In the genomic region with DNA sequence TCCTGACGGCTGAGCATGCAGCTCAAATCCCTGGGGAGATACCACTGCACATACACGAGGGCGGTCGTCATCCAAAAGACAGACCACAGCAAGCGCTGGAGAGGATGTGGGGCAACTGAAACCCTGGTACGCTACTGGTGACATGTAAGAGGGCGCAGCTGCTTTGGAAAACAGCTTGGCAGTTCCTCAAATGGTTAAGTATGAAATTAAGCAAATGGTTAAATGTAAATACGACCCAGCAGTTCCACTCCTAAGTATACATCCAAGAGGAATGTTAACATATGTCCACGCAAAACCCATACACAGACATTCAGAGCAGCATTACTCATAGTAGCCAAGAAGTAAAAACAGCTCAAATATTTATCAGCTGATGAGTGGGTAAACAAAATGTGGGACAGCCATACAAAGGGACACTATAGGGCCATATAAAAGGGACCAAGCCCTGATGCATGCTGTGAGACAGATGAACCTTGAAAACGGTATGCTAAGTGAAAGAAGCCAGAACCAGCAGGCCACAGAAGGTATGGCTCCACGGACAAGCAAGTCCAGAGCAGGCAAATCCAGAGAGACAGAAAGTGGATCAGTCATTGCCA, we compare ENCODE assay signal across 2 cellular contexts.
TF ChIP-seq lines count a peak whose summit lies in the region.

No MANE protein-coding gene starts in this region.

TF ChIP-seq in GM23338, 12 proteins besides CTCF, POLR2A, EP300 and RAD21:
- TF ChIP-seq ZNF114 (CRISPR knock-in tag; IDR thresholded peaks at IDR 0.05) (no peak), EZH2 (IDR thresholded peaks at IDR 0.05; ENCODE audit: low read depth, unreplicated experiment) (no peak), ZNF331 (CRISPR knock-in tag; IDR thresholded peaks at IDR 0.05; ENCODE audit: low read depth) (no peak), STAT1 (IDR thresholded peaks at IDR 0.05; ENCODE audit: unreplicated experiment) (no peak), JUNB (IDR thresholded peaks at IDR 0.05; ENCODE audit: unreplicated experiment) (no peak), EZH2phosphoT487 (IDR thresholded peaks at IDR 0.05; ENCODE audit: unreplicated experiment) (no peak)
- TF ChIP-seq, protein P1, sequence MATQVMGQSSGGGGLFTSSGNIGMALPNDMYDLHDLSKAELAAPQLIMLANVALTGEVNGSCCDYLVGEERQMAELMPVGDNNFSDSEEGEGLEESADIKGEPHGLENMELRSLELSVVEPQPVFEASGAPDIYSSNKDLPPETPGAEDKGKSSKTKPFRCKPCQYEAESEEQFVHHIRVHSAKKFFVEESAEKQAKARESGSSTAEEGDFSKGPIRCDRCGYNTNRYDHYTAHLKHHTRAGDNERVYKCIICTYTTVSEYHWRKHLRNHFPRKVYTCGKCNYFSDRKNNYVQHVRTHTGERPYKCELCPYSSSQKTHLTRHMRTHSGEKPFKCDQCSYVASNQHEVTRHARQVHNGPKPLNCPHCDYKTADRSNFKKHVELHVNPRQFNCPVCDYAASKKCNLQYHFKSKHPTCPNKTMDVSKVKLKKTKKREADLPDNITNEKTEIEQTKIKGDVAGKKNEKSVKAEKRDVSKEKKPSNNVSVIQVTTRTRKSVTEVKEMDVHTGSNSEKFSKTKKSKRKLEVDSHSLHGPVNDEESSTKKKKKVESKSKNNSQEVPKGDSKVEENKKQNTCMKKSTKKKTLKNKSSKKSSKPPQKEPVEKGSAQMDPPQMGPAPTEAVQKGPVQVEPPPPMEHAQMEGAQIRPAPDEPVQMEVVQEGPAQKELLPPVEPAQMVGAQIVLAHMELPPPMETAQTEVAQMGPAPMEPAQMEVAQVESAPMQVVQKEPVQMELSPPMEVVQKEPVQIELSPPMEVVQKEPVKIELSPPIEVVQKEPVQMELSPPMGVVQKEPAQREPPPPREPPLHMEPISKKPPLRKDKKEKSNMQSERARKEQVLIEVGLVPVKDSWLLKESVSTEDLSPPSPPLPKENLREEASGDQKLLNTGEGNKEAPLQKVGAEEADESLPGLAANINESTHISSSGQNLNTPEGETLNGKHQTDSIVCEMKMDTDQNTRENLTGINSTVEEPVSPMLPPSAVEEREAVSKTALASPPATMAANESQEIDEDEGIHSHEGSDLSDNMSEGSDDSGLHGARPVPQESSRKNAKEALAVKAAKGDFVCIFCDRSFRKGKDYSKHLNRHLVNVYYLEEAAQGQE (IDR thresholded peaks at IDR 0.05; ENCODE audit: unreplicated experiment): no peak
- TF ChIP-seq, protein P2, sequence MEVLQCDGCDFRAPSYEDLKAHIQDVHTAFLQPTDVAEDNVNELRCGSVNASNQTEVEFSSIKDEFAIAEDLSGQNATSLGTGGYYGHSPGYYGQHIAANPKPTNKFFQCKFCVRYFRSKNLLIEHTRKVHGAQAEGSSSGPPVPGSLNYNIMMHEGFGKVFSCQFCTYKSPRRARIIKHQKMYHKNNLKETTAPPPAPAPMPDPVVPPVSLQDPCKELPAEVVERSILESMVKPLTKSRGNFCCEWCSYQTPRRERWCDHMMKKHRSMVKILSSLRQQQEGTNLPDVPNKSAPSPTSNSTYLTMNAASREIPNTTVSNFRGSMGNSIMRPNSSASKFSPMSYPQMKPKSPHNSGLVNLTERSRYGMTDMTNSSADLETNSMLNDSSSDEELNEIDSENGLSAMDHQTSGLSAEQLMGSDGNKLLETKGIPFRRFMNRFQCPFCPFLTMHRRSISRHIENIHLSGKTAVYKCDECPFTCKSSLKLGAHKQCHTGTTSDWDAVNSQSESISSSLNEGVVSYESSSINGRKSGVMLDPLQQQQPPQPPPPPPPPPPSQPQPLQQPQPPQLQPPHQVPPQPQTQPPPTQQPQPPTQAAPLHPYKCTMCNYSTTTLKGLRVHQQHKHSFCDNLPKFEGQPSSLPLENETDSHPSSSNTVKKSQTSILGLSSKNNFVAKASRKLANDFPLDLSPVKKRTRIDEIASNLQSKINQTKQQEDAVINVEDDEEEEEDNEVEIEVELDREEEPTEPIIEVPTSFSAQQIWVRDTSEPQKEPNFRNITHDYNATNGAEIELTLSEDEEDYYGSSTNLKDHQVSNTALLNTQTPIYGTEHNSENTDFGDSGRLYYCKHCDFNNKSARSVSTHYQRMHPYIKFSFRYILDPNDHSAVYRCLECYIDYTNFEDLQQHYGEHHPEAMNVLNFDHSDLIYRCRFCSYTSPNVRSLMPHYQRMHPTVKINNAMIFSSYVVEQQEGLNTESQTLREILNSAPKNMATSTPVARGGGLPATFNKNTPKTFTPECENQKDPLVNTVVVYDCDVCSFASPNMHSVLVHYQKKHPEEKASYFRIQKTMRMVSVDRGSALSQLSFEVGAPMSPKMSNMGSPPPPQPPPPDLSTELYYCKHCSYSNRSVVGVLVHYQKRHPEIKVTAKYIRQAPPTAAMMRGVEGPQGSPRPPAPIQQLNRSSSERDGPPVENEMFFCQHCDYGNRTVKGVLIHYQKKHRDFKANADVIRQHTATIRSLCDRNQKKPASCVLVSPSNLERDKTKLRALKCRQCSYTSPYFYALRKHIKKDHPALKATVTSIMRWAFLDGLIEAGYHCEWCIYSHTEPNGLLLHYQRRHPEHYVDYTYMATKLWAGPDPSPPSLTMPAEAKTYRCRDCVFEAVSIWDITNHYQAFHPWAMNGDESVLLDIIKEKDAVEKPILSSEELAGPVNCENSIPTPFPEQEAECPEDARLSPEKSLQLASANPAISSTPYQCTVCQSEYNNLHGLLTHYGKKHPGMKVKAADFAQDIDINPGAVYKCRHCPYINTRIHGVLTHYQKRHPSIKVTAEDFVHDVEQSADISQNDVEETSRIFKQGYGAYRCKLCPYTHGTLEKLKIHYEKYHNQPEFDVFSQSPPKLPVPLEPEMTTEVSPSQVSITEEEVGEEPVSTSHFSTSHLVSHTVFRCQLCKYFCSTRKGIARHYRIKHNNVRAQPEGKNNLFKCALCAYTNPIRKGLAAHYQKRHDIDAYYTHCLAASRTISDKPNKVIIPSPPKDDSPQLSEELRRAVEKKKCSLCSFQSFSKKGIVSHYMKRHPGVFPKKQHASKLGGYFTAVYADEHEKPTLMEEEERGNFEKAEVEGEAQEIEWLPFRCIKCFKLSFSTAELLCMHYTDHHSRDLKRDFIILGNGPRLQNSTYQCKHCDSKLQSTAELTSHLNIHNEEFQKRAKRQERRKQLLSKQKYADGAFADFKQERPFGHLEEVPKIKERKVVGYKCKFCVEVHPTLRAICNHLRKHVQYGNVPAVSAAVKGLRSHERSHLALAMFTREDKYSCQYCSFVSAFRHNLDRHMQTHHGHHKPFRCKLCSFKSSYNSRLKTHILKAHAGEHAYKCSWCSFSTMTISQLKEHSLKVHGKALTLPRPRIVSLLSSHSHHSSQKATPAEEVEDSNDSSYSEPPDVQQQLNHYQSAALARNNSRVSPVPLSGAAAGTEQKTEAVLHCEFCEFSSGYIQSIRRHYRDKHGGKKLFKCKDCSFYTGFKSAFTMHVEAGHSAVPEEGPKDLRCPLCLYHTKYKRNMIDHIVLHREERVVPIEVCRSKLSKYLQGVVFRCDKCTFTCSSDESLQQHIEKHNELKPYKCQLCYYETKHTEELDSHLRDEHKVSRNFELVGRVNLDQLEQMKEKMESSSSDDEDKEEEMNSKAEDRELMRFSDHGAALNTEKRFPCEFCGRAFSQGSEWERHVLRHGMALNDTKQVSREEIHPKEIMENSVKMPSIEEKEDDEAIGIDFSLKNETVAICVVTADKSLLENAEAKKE (CRISPR knock-in tag; IDR thresholded peaks at IDR 0.05): no peak

TF ChIP-seq in GM12878, 131 proteins besides CTCF, POLR2A, EP300 and RAD21:
- TF ChIP-seq SREBF2 (IDR thresholded peaks at IDR 0.05; ENCODE audit: low read length): no peak
- peak; percentile 52; the same call in 1 of the 2 replicates for TF ChIP-seq TCF12 (IDR thresholded peaks at IDR 0.05; ENCODE audit: low read depth, low read length)
- TF ChIP-seq SUPT20H (IDR thresholded peaks at IDR 0.05; ENCODE audit: borderline replicate concordance, control insufficient read depth, low read depth, low read length): no peak
- no peak for TF ChIP-seq NR2C1 (IDR thresholded peaks at IDR 0.05)
- TF ChIP-seq RELA (IDR thresholded peaks at IDR 0.05; ENCODE audit: borderline replicate concordance, partially characterized antibody): no peak
- no peak for TF ChIP-seq RAD51 (IDR thresholded peaks at IDR 0.05)
- no peak for TF ChIP-seq ZNF217 (IDR thresholded peaks at IDR 0.05)
- peak; percentile 76 for TF ChIP-seq MEF2B (IDR thresholded peaks at IDR 0.05; ENCODE audit: partially characterized antibody, poor library complexity, severe bottlenecking)
- peak; percentile 55; the same call in 1 of the 2 replicates for TF ChIP-seq SPI1 (IDR thresholded peaks at IDR 0.05; ENCODE audit: borderline replicate concordance, insufficient read depth, low read depth, low read length)
- TF ChIP-seq SMAD5 (IDR thresholded peaks at IDR 0.05; ENCODE audit: low read depth): no peak
